ENCODE assay signal across 26 cellular contexts in genomic region chr18:52326001-52326400, GRCh38. TPM values are rescaled to one million over a fixed set of nuclear protein-coding genes. Genes with fewer than 3 reads are reported as not detected.
DNase-seq lines count a peak whose midpoint lies in the region; ATAC-seq and TF ChIP-seq lines count a peak whose summit lies in the region.
"Had no signal": no experiment of that assay in that cellular context is flagged by ENCODE, and none has a peak within 500 bp of the region (broad histone marks: within the 10 kb centered on the region; RNA-seq: fewer than 3 reads in every experiment).

No MANE protein-coding gene starts in this region.

- no peaks in the 10 kb centered on the region for H3K4me1 Mint-ChIP-seq in MCF 10A (ENCODE audit: insufficient read depth, unreplicated experiment)
- H3K4me1 Mint-ChIP-seq in natural killer cell = no peaks in the 10 kb centered on the region
- no peaks in the 10 kb centered on the region for H3K4me1 Mint-ChIP-seq in activated CD8-positive, alpha-beta T cell treated with anti-CD3 and anti-CD28 coated beads, Interleukin-2, amount 10 ng/mL, durations not matched to agents 7 days and 5 days (ENCODE audit: low read depth)
- H3K4me1 Mint-ChIP-seq: IgD-negative memory B cell; stimulated activated memory B cell treated with anti-CD40 and anti-IgM and Interleukin-4, amounts not matched to agents 10 μg/mL and 1 μg/mL and 100 μg/mL, for 72 hours had no signal

- CTCF ChIA-PET in mammary epithelial cell (lab: Charles Lee; ENCODE audit: low non-redundant PET) (no interaction called here), MCF 10A (lab: Yijun Ruan, JAX) (interaction anchor here (0.6 kb wide), 1 partner anchor 1197 kb away, joined by 3 read pairs; no protein-coding TSS in a partner anchor), OCI-LY7 (lab: Charles Lee; ENCODE audit: unreplicated experiment) (no interaction called here)
- CTCF ChIA-PET in activated CD8-positive, alpha-beta T cell treated with anti-CD3 and anti-CD28 coated beads, Interleukin-2, amount 10 ng/mL, durations not matched to agents 7 days and 5 days (lab: Charles Lee) = no interaction called here

- BruUV-seq in mammary epithelial cell (replicated peaks; lab: Mats Ljungman, UMichigan) (no TSS peak), MCF 10A (replicated peaks; lab: Mats Ljungman, UMichigan) (no TSS peak), OCI-LY7 (replicated peaks; lab: Mats Ljungman, UMichigan) (no TSS peak)

- H3K4me1 ChIP-seq in mammary epithelial cell (ENCODE audit: insufficient read depth, low read length) (no peaks in the 10 kb centered on the region), OCI-LY7 (ENCODE audit: insufficient read depth, low read length, poor library complexity, severe bottlenecking) (no peaks in the 10 kb centered on the region)
- H3K4me1 ChIP-seq: adrenal gland, colonic mucosa, HAP-1 had no signal

- H3K27ac Mint-ChIP-seq in MCF 10A (ENCODE audit: low read depth, unreplicated experiment) = no peak overlapping the region
- no peak overlapping the region for H3K27ac Mint-ChIP-seq in natural killer cell
- no peak overlapping the region for H3K27ac Mint-ChIP-seq in activated CD8-positive, alpha-beta T cell treated with anti-CD3 and anti-CD28 coated beads, Interleukin-2, amount 10 ng/mL, durations not matched to agents 7 days and 5 days
- H3K27ac Mint-ChIP-seq: IgD-negative memory B cell; natural killer cell treated with Interleukin-12 subunit alpha and Interleukin-12 subunit beta and Interleukin-15 and Interleukin-18, amount 100 ng/mL, for 72 hours; stimulated activated memory B cell treated with anti-CD40 and anti-IgM and Interleukin-4, amounts not matched to agents 10 μg/mL and 1 μg/mL and 100 μg/mL, for 72 hours had no signal

- no peak for ATAC-seq in natural killer cell
- no peak for ATAC-seq in activated CD8-positive, alpha-beta T cell treated with anti-CD3 and anti-CD28 coated beads, Interleukin-2, amount 10 ng/mL, durations not matched to agents 7 days and 5 days
- ATAC-seq: activated T-cell treated with anti-CD3 and anti-CD28 coated beads, Interleukin-2, amount 50 U/mL, for 4 hours; esophagus mucosa; natural killer cell treated with Interleukin-12 subunit alpha and Interleukin-12 subunit beta and Interleukin-15 and Interleukin-18, amount 100 ng/mL, for 72 hours; SK-N-SH treated with all-trans-retinoic acid at 6 μM for 48 hours; stimulated activated memory B cell treated with anti-CD40 and anti-IgM and Interleukin-4, amounts not matched to agents 10 μg/mL and 1 μg/mL and 100 μg/mL, for 72 hours had no signal

- H3K36me3 Mint-ChIP-seq in MCF 10A (ENCODE audit: insufficient read depth, unreplicated experiment) = no peaks in the 10 kb centered on the region
- H3K36me3 Mint-ChIP-seq in natural killer cell = no peaks in the 10 kb centered on the region
- H3K36me3 Mint-ChIP-seq in activated CD8-positive, alpha-beta T cell treated with anti-CD3 and anti-CD28 coated beads, Interleukin-2, amount 10 ng/mL, durations not matched to agents 7 days and 5 days (ENCODE audit: low read depth) = no peaks in the 10 kb centered on the region
- H3K36me3 Mint-ChIP-seq: IgD-negative memory B cell; natural killer cell treated with Interleukin-12 subunit alpha and Interleukin-12 subunit beta and Interleukin-15 and Interleukin-18, amount 100 ng/mL, for 72 hours; stimulated activated memory B cell treated with anti-CD40 and anti-IgM and Interleukin-4, amounts not matched to agents 10 μg/mL and 1 μg/mL and 100 μg/mL, for 72 hours had no signal

- intact Hi-C loops in mammary epithelial cell (cut with micrococcal nuclease) (no loop called here), MCF 10A (cut with micrococcal nuclease) (no loop called here), natural killer cell (cut with micrococcal nuclease) (no loop called here), OCI-LY7 (cut with micrococcal nuclease; ENCODE audit: unreplicated experiment) (no loop called here)

- H3K27ac ChIP-seq in mammary epithelial cell (ENCODE audit: insufficient read depth, low read depth, low read length) = no peak overlapping the region
- no peak overlapping the region for H3K27ac ChIP-seq in brain microvascular endothelial cell
- no peak overlapping the region for H3K27ac ChIP-seq in OCI-LY7 (ENCODE audit: low read depth, low read length, poor library complexity, severe bottlenecking)
- H3K27ac ChIP-seq: adrenal gland, colonic mucosa had no signal

- no peaks in the 10 kb centered on the region for H4K20me1 ChIP-seq in mammary epithelial cell (ENCODE audit: insufficient read depth, low read length)
- no peaks in the 10 kb centered on the region for H4K20me1 ChIP-seq in OCI-LY7 (ENCODE audit: insufficient read depth, low read length)

- dilution Hi-C loops in mammary epithelial cell (cut with HindIII; ENCODE audit: low sequenced_read_pairs) = no loop called here

- no peaks in the 10 kb centered on the region for H3K27me3 Mint-ChIP-seq in MCF 10A (ENCODE audit: insufficient read depth, unreplicated experiment)
- no peaks in the 10 kb centered on the region for H3K27me3 Mint-ChIP-seq in natural killer cell (ENCODE audit: low read depth in 2 of 2)
- no peaks in the 10 kb centered on the region for H3K27me3 Mint-ChIP-seq in activated CD8-positive, alpha-beta T cell treated with anti-CD3 and anti-CD28 coated beads, Interleukin-2, amount 10 ng/mL, durations not matched to agents 7 days and 5 days (ENCODE audit: low read depth)
- H3K27me3 Mint-ChIP-seq: natural killer cell treated with Interleukin-12 subunit alpha and Interleukin-12 subunit beta and Interleukin-15 and Interleukin-18, amount 100 ng/mL, for 72 hours had no signal

- H3K9me3 ChIP-seq in mammary epithelial cell (replicated peaks; ENCODE audit: insufficient read depth, low read length) (no peaks in the 10 kb centered on the region), OCI-LY7 (ENCODE audit: low read length) (no peaks in the 10 kb centered on the region)
- H3K9me3 ChIP-seq: adrenal gland, colonic mucosa, HAP-1 had no signal

- H3K27me3 ChIP-seq in mammary epithelial cell (ENCODE audit: insufficient read depth, low read length) (no peaks in the 10 kb centered on the region), brain microvascular endothelial cell (replicated peaks) (no peaks in the 10 kb centered on the region)
- H3K27me3 ChIP-seq: adrenal gland, colonic mucosa had no signal

- H2AFZ ChIP-seq in mammary epithelial cell (ENCODE audit: low read depth, low read length) = no peak overlapping the region
- no peak overlapping the region for H2AFZ ChIP-seq in OCI-LY7 (ENCODE audit: low read length)

- H3K9me3 Mint-ChIP-seq in MCF 10A (ENCODE audit: unreplicated experiment) = peaks cover 17% of the 10 kb centered on the region
- peaks cover 2 to 10% of the 10 kb centered on the region in 2 donors for H3K9me3 Mint-ChIP-seq in natural killer cell
- no peaks in the 10 kb centered on the region for H3K9me3 Mint-ChIP-seq in activated CD8-positive, alpha-beta T cell treated with anti-CD3 and anti-CD28 coated beads, Interleukin-2, amount 10 ng/mL, durations not matched to agents 7 days and 5 days (ENCODE audit: insufficient read depth)
- H3K9me3 Mint-ChIP-seq: activated T-cell treated with anti-CD3 and anti-CD28 coated beads, Interleukin-2, amount 50 U/mL, for 4 hours; stimulated activated memory B cell treated with anti-CD40 and anti-IgM and Interleukin-4, amounts not matched to agents 10 μg/mL and 1 μg/mL and 100 μg/mL, for 72 hours had no signal

- H3K36me3 ChIP-seq in mammary epithelial cell (ENCODE audit: insufficient read depth, low read length) = no peaks in the 10 kb centered on the region
- H3K36me3 ChIP-seq in brain microvascular endothelial cell (replicated peaks) = no peaks in the 10 kb centered on the region
- H3K36me3 ChIP-seq in OCI-LY7 (ENCODE audit: insufficient read depth, low read length) = no peaks in the 10 kb centered on the region
- H3K36me3 ChIP-seq: adrenal gland, colonic mucosa, HAP-1 had no signal

- H3K4me3 Mint-ChIP-seq in MCF 10A (ENCODE audit: unreplicated experiment) (no peak overlapping the region), natural killer cell (no peak overlapping the region)
- H3K4me3 Mint-ChIP-seq in activated CD8-positive, alpha-beta T cell treated with anti-CD3 and anti-CD28 coated beads, Interleukin-2, amount 10 ng/mL, durations not matched to agents 7 days and 5 days = no peak overlapping the region
- H3K4me3 Mint-ChIP-seq: activated T-cell treated with anti-CD3 and anti-CD28 coated beads, Interleukin-2, amount 50 U/mL, for 4 hours; IgD-negative memory B cell; natural killer cell treated with Interleukin-12 subunit alpha and Interleukin-12 subunit beta and Interleukin-15 and Interleukin-18, amount 100 ng/mL, for 72 hours; stimulated activated memory B cell treated with anti-CD40 and anti-IgM and Interleukin-4, amounts not matched to agents 10 μg/mL and 1 μg/mL and 100 μg/mL, for 72 hours had no signal

- H3K4me3 ChIP-seq in mammary epithelial cell (replicated peaks in 1 of 3; ENCODE audit: insufficient read depth in 1 of 3, low read depth in 2 of 3, low read length in 3 of 3) (no peak overlapping the region), brain microvascular endothelial cell (ENCODE audit: low read depth, low read length) (no peak overlapping the region), OCI-LY7 (ENCODE audit: low read depth, low read length, poor library complexity, severe bottlenecking) (no peak overlapping the region)
- H3K4me3 ChIP-seq: adrenal gland, colonic mucosa, HAP-1 had no signal

- H3K4me2 ChIP-seq in mammary epithelial cell (ENCODE audit: insufficient read depth, low read depth, low read length) (no peak overlapping the region), OCI-LY7 (ENCODE audit: low read length) (no peak overlapping the region)

- H3K9me2 ChIP-seq in OCI-LY7 (ENCODE audit: insufficient read depth, low read length) = no peaks in the 10 kb centered on the region

- 25% methylated on average over 1 of the region's 1 CpG for WGBS in mammary epithelial cell (ENCODE audit: low coverage, missing lambda C conversion rate)

- TF ChIP-seq CTCF in mammary epithelial cell (conservative IDR thresholded peaks at IDR 0.05 in 1 of 2, IDR thresholded peaks at IDR 0.05 in 1 of 2; ENCODE audit: extremely low read depth in 1 of 2, insufficient read depth in 1 of 2, low read depth in 1 of 2, low read length in 2 of 2) (no peak), MCF 10A (IDR thresholded peaks at IDR 0.05; ENCODE audit: unreplicated experiment) (no peak), brain microvascular endothelial cell (IDR thresholded peaks at IDR 0.05; ENCODE audit: low read depth, low read length, missing control alignments) (no peak), natural killer cell (IDR thresholded peaks at IDR 0.05) (no peak), OCI-LY7 (conservative IDR thresholded peaks at IDR 0.05; ENCODE audit: low read length) (no peak)

- POLR2A ChIA-PET in MCF 10A (lab: Yijun Ruan, JAX) (no interaction called here), OCI-LY7 (lab: Charles Lee) (no interaction called here)
- POLR2A ChIA-PET in activated CD8-positive, alpha-beta T cell treated with anti-CD3 and anti-CD28 coated beads, Interleukin-2, amount 10 ng/mL, durations not matched to agents 7 days and 5 days (lab: Charles Lee) = no interaction called here

- H3K79me2 ChIP-seq in mammary epithelial cell (ENCODE audit: insufficient read depth, low read length) (no peaks in the 10 kb centered on the region), OCI-LY7 (ENCODE audit: insufficient read depth, low read depth, low read length) (no peaks in the 10 kb centered on the region)

- no peak overlapping the region for H3K9ac ChIP-seq in mammary epithelial cell (ENCODE audit: insufficient read depth, low read length)

- in situ Hi-C loops in mammary epithelial cell (cut with MboI; ENCODE audit: low sequenced_read_pairs in 2 of 2) = no loop called here
- in situ Hi-C loops in brain microvascular endothelial cell (cut with HindIII; ENCODE audit: low pct_ligation_motif_present, low sequenced_read_pairs) = no loop called here

- peak; percentile 21 for DNase-seq in mammary epithelial cell
- DNase-seq in MCF 10A (ENCODE audit: unreplicated experiment) = no peak
- DNase-seq in NCI-H446 treated with DMSO at 0.1 percent for 48 hours (lab: John Stamatoyannopoulos, UW) = peak; percentile 17
- DNase-seq in brain microvascular endothelial cell = peak; percentile 59
- DNase-seq in natural killer cell = no peak
- DNase-seq in activated CD8-positive, alpha-beta T cell treated with anti-CD3 and anti-CD28 coated beads, Interleukin-2, amount 10 ng/mL, durations not matched to agents 7 days and 5 days = no peak
- no peak for DNase-seq in dermis blood vessel endothelial cell
- DNase-seq in OCI-LY7 (ENCODE audit: low spot score) = no peak
- DNase-seq: activated CD4-positive, alpha-beta T cell treated with anti-CD3 and anti-CD28 coated beads for 4 hours; activated naive CD4-positive, alpha-beta T cell; activated T-cell treated with anti-CD3 and anti-CD28 coated beads, Interleukin-2, amount 50 U/mL, for 4 hours; adrenal gland; colonic mucosa; NCI-H1930; NCI-H524 treated with DMSO at 0.1 percent for 48 hours; stimulated activated CD4-positive, alpha-beta T cell treated with anti-CD3 and anti-CD28 coated beads, Interleukin-4, amount 100 ng/mL, for 1 hour; T-helper 2 cell had no signal

RNA-seq across cellular contexts. Expression of gene DCC, which starts 14.0 kb away (rescaled TPM):
- not detected for total RNA-seq in mammary epithelial cell
- not detected for polyA plus RNA-seq in mammary epithelial cell
- not detected for polyA minus RNA-seq in mammary epithelial cell
- total RNA-seq in MCF 10A (2022) = not detected in 2 replicates
- total RNA-seq in natural killer cell = not detected
- total RNA-seq in activated CD8-positive, alpha-beta T cell treated with anti-CD3 and anti-CD28 coated beads, Interleukin-2, amount 10 ng/mL, durations not matched to agents 7 days and 5 days = not detected
- not detected in 2 replicates for total RNA-seq in dermis blood vessel endothelial cell
- total RNA-seq in OCI-LY7 (2014; rRNA removed; shearing (Covaris generic)) = not detected in 2 replicates
- not detected in 2 replicates for total RNA-seq in OCI-LY7 (2022)
- total RNA-seq: activated CD8-positive, alpha-beta memory T cell treated with anti-CD3 and anti-CD28 coated beads for 36 hours; activated T-cell treated with anti-CD3 and anti-CD28 coated beads, Interleukin-2, amount 50 U/mL, for 4 hours; bronchial epithelial cell; esophagus mucosa; natural killer cell treated with Interleukin-12 subunit alpha and Interleukin-12 subunit beta and Interleukin-15 and Interleukin-18, amount 100 ng/mL, for 72 hours; osteoblast had no signal
- polyA plus RNA-seq: IgD-negative memory B cell had no signal

Comparison
In these comparisons a context has a peak if more than half of its experiments do, and no peak if none do; other contexts are left out.
1. DNase-seq: peak in mammary epithelial cell (single experiment), NCI-H446 treated with DMSO at 0.1 percent for 48 hours (single experiment) and brain microvascular endothelial cell (single experiment); none in MCF 10A (single experiment), natural killer cell (single experiment), activated CD8-positive, alpha-beta T cell treated with anti-CD3 and anti-CD28 coated beads, Interleukin-2, amount 10 ng/mL, durations not matched to agents 7 days and 5 days (single experiment), dermis blood vessel endothelial cell (single experiment) and OCI-LY7 (single experiment).